ENCODE assay signal across 22 cellular contexts in genomic region chr12:58781609-58782008, GRCh38.
"Had no signal": no experiment of that assay in that cellular context is flagged by ENCODE, and none has a peak within 500 bp of the region (broad histone marks: within the 10 kb centered on the region; RNA-seq: fewer than 3 reads in every experiment).

No MANE protein-coding gene starts in this region.

- ATAC-seq: left colon; natural killer cell; psoas muscle; sciatic nerve; stimulated activated effector memory CD8-positive, alpha-beta T cell treated with anti-CD3 and anti-CD28 coated beads, Interleukin-12 subunit alpha, Interleukin-12 subunit beta, amount 100 ng/mL, for 72 hours had no signal

- H3K4me1 ChIP-seq: neural progenitor cell, parathyroid adenoma, psoas muscle, spleen, suprapubic skin, tibial nerve, uterus had no signal

- DNase-seq: hippocampal formation; kidney glomerular epithelial cell; left colon; mesendoderm; naive B cell; natural killer cell; nephron progenitor cell; occipital lobe; psoas muscle; small intestine; spleen; stimulated activated CD4-positive, alpha-beta T cell treated with anti-CD3 and anti-CD28 coated beads, Interleukin-4, amount 100 ng/mL, for 24 hours; stimulated activated naive CD4-positive, alpha-beta T cell; uterus had no signal

- H3K36me3 ChIP-seq: neural progenitor cell, neutrophil, spleen, suprapubic skin, tibial nerve, uterus had no signal

- H3K27ac ChIP-seq: neural progenitor cell, neutrophil, parathyroid adenoma, psoas muscle, spleen, suprapubic skin, tibial nerve, uterus had no signal

- H3K4me3 ChIP-seq: lung, neural progenitor cell, psoas muscle, spleen, suprapubic skin, tibial nerve, uterus had no signal

- H3K9me3 ChIP-seq: neutrophil, psoas muscle, suprapubic skin, tibial nerve, uterus had no signal

- H3K27me3 ChIP-seq: neural progenitor cell, neutrophil, spleen, suprapubic skin, tibial nerve, uterus had no signal
